ENCODE assay signal across 16 cellular contexts in genomic region chr2:118565816-118566540, GRCh38.
A peak's percentile ranks its signal among the peaks of the same experiment; 100 is the strongest.
DNase-seq lines count a peak whose midpoint lies in the region; ATAC-seq and TF ChIP-seq lines count a peak whose summit lies in the region.
"Had no signal": no experiment of that assay in that cellular context is flagged by ENCODE, and none has a peak within 500 bp of the region (broad histone marks: within the 10 kb centered on the region; RNA-seq: fewer than 3 reads in every experiment).

No MANE protein-coding gene starts in this region.

- no peaks in the 10 kb centered on the region for H3K9me3 ChIP-seq in MG63
- H3K9me3 ChIP-seq: BE2C had no signal

- DNase-seq in AG10803 (ENCODE audit: low read depth) = peak; percentile 61
- DNase-seq in MG63 = peak; percentile 18
- peak; percentile 57 for DNase-seq in fibroblast of the aortic adventitia (ENCODE audit: low read depth)
- no peak for DNase-seq in sciatic nerve (ENCODE audit: low spot score)
- DNase-seq in substantia nigra (lab: John Stamatoyannopoulos, UW) = no peak
- DNase-seq in NCI-H1105 treated with DMSO at 0.1 percent for 48 hours (lab: John Stamatoyannopoulos, UW) = no peak
- DNase-seq: 8988T; BE2C; CD4-positive, alpha-beta memory T cell; DMS79 treated with DMSO at 0.1 percent for 48 hours; EL; GDM1 had no signal

- H3K36me3 ChIP-seq in MG63 = no peaks in the 10 kb centered on the region
- H3K36me3 ChIP-seq: BE2C had no signal

- intact Hi-C loops in sciatic nerve (cut with DNase I) = no loop called here

- H3K27me3 ChIP-seq in MG63 = no peaks in the 10 kb centered on the region
- H3K27me3 ChIP-seq: BE2C had no signal

- no peak overlapping the region for H3K27ac ChIP-seq in substantia nigra (ENCODE audit: low read depth, low read length, poor library complexity, severe bottlenecking)
- H3K27ac ChIP-seq: C4-2B, HL-60 had no signal

- ATAC-seq in sciatic nerve = peak; percentile 57
- ATAC-seq in GM21723 (IDR thresholded peaks at IDR 0.05; ENCODE audit: unreplicated experiment) = no peak
- ATAC-seq: GM23338 had no signal

- H3K4me3 ChIP-seq in AG10803 (ENCODE audit: low read length) (no peak overlapping the region), MG63 (no peak overlapping the region), fibroblast of the aortic adventitia (ENCODE audit: low read depth, low read length) (no peak overlapping the region)
- H3K4me3 ChIP-seq: GM23338 had no signal

- TF ChIP-seq CTCF in AG10803 (conservative IDR thresholded peaks at IDR 0.05; ENCODE audit: low read length) (no peak), fibroblast of the aortic adventitia (IDR thresholded peaks at IDR 0.05; ENCODE audit: insufficient read depth, low read length) (no peak)

Comparison
In these comparisons a context has a peak if more than half of its experiments do, and no peak if none do; other contexts are left out.
1. DNase-seq: peak in AG10803 (single experiment), MG63 (single experiment) and fibroblast of the aortic adventitia (single experiment); none in sciatic nerve (single experiment), substantia nigra (0 of 49) and NCI-H1105 treated with DMSO at 0.1 percent for 48 hours (single experiment).